Comparison of ENCODE assay signal across 10 cellular contexts in the genomic region with DNA sequence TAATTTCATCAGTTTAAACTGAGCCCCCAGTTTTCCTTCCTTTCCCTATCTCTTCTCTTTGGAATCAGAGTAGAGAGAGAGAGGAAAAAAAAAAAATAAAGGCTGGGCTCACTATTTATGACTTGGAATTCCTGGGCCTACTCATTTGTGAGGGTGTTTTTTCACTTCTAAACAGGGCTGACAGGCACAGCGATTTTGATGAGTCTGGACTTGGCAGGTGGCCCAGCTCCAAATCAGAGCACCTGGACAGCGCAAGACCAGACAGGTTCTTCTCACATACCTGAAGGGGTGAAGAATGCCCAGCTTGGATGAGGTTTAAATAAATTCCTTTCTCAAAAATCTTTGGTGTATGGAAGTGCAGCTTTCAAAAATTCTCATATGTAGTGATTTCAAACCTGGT.
DNase-seq lines count a peak whose midpoint lies in the region; ATAC-seq, FAIRE-seq and TF ChIP-seq lines count a peak whose summit lies in the region.
"Had no signal": no experiment of that assay in that cellular context is flagged by ENCODE, and none has a peak within 500 bp of the region (broad histone marks: within the 10 kb centered on the region; RNA-seq: fewer than 3 reads in every experiment).

No MANE protein-coding gene starts in this region.

- H3K79me2 ChIP-seq in keratinocyte (ENCODE audit: control insufficient read depth, insufficient read depth, low read length), result peaks cover 20% of the 10 kb centered on the region

- H3K4me2 ChIP-seq in keratinocyte (ENCODE audit: control insufficient read depth, extremely low read depth, insufficient read depth, low read depth, low read length), result peak overlapping the region; percentile 89

- dilution Hi-C loops in keratinocyte (cut with MboI; ENCODE audit: extremely low pct_ligation_motif_present, low sequenced_read_pairs), result no loop called here

- DNase-seq in LNCaP clone FGC (ENCODE audit: low read depth) (peak; percentile 55), adipocyte (ENCODE audit: low read depth) (peak; percentile 29), keratinocyte (ENCODE audit: low read depth, low spot score) (peak; percentile 97), suprapubic skin (ENCODE audit: low spot score in 2 of 2) (peak in 1 of 2 donors; percentile 75), GM13977 (ENCODE audit: low spot score) (no peak), epidermal melanocyte (ENCODE audit: insufficient read length, low spot score) (no peak)
- no peak for DNase-seq in activated CD4-positive, alpha-beta T cell treated with anti-CD3 and anti-CD28 coated beads for 48 hours

- H3K9ac ChIP-seq in adipocyte (ENCODE audit: low read length) (peak overlapping the region; percentile 46), keratinocyte (ENCODE audit: control insufficient read depth, extremely low read depth, insufficient read depth, low read length) (peak overlapping the region; percentile 80)

- H3K36me3 ChIP-seq in adipocyte (ENCODE audit: control insufficient read depth, insufficient read depth, low read length, severe bottlenecking) (no peaks in the 10 kb centered on the region), keratinocyte (ENCODE audit: control insufficient read depth in 2 of 2, extremely low read depth in 1 of 2, insufficient read depth in 2 of 2, low read length in 2 of 2) (peaks cover 0 to 6% of the 10 kb centered on the region in 2 experiments), suprapubic skin (no peaks in the 10 kb centered on the region)
- H3K36me3 ChIP-seq: HAP-1 had no signal

- no peaks in the 10 kb centered on the region for H3K36me3 Mint-ChIP-seq in activated T-helper 17 cell treated with anti-CD3 and anti-CD28 coated beads, Interleukin-2, amount 50 U/mL, for 72 hours (ENCODE audit: low read depth)

- in situ Hi-C loops in GM13977 (cut with MboI; ENCODE audit: low pct_unique_long_range_greater_than_20kb, low sequenced_read_pairs, unreplicated experiment), result no loop called here

- TF ChIP-seq CTCF in LNCaP clone FGC (IDR thresholded peaks at IDR 0.05; ENCODE audit: control insufficient read depth, extremely low read depth, insufficient read depth) (no peak), keratinocyte (optimal IDR thresholded peaks at IDR 0.05 in 1 of 3, IDR thresholded peaks at IDR 0.05 in 1 of 3, conservative IDR thresholded peaks at IDR 0.05 in 1 of 3; ENCODE audit: extremely low read depth in 1 of 3, insufficient read depth in 2 of 3, low read length in 3 of 3) (no peak), suprapubic skin (IDR thresholded peaks at IDR 0.05) (no peak), GM13977 (IDR thresholded peaks at IDR 0.05; ENCODE audit: extremely low read depth, insufficient read depth, missing control alignments) (no peak)

- 46% methylated on average over 2 of the region's 2 CpGs for WGBS in suprapubic skin

- H2AFZ ChIP-seq in keratinocyte (ENCODE audit: control insufficient read depth, low read length), result no peak overlapping the region

- H3K4me3 Mint-ChIP-seq in activated T-helper 17 cell treated with anti-CD3 and anti-CD28 coated beads, Interleukin-2, amount 50 U/mL, for 72 hours, result no peak overlapping the region

- no peak for TF ChIP-seq POLR2A in suprapubic skin (IDR thresholded peaks at IDR 0.05)

- H3K4me1 ChIP-seq in adipocyte (ENCODE audit: control insufficient read depth, insufficient read depth, low read length) (peaks cover 63% of the 10 kb centered on the region), keratinocyte (ENCODE audit: control insufficient read depth, extremely low read depth, insufficient read depth, low read length) (peaks cover 74% of the 10 kb centered on the region), suprapubic skin (peaks cover 75% of the 10 kb centered on the region)

- no peaks in the 10 kb centered on the region for H3K4me1 Mint-ChIP-seq in activated T-helper 17 cell treated with anti-CD3 and anti-CD28 coated beads, Interleukin-2, amount 50 U/mL, for 72 hours

- H3K27ac Mint-ChIP-seq in activated T-helper 17 cell treated with anti-CD3 and anti-CD28 coated beads, Interleukin-2, amount 50 U/mL, for 72 hours, result no peak overlapping the region

- peak; percentile 67 for FAIRE-seq in keratinocyte (lab: Jason Lieb, UNC)

- no peak for ATAC-seq in activated T-helper 17 cell treated with anti-CD3 and anti-CD28 coated beads, Interleukin-2, amount 50 U/mL, for 72 hours (replicated peaks)

- H3K27me3 ChIP-seq in adipocyte (replicated peaks; ENCODE audit: control insufficient read depth, insufficient read depth, low read length) (no peaks in the 10 kb centered on the region), keratinocyte (ENCODE audit: control insufficient read depth, extremely low read depth, insufficient read depth, low read length) (no peaks in the 10 kb centered on the region), suprapubic skin (no peaks in the 10 kb centered on the region)

- H3K4me3 ChIP-seq in LNCaP clone FGC (ENCODE audit: low read depth, low read length), result no peak overlapping the region
- no peak overlapping the region for H3K4me3 ChIP-seq in adipocyte (ENCODE audit: low read length)
- H3K4me3 ChIP-seq in keratinocyte (ENCODE audit: control insufficient read depth in 2 of 3, extremely low read depth in 1 of 3, insufficient read depth in 2 of 3, low read depth in 1 of 3, low read length in 3 of 3), result peak overlapping the region in 2 of 3 experiments; percentile 44 to 45
- H3K4me3 ChIP-seq in suprapubic skin, result no peak overlapping the region
- H3K4me3 ChIP-seq: HAP-1, SK-N-MC had no signal

- H3K27ac ChIP-seq in keratinocyte (ENCODE audit: control insufficient read depth, insufficient read depth, low read length) (peak overlapping the region; percentile 99), suprapubic skin (peak overlapping the region; percentile 89)
- H3K27ac ChIP-seq: SK-N-MC had no signal

- H4K20me1 ChIP-seq in keratinocyte (ENCODE audit: control insufficient read depth, extremely low read depth, insufficient read depth, low read length), result no peaks in the 10 kb centered on the region

- H3K27me3 Mint-ChIP-seq in activated T-helper 17 cell treated with anti-CD3 and anti-CD28 coated beads, Interleukin-2, amount 50 U/mL, for 72 hours, result peaks cover 14% of the 10 kb centered on the region

- H3K9me3 Mint-ChIP-seq in activated T-helper 17 cell treated with anti-CD3 and anti-CD28 coated beads, Interleukin-2, amount 50 U/mL, for 72 hours, result no peaks in the 10 kb centered on the region

- TF ChIP-seq EP300 in suprapubic skin (IDR thresholded peaks at IDR 0.05), result no peak

- H3K9me3 ChIP-seq in adipocyte (ENCODE audit: control insufficient read depth, low read length) (no peaks in the 10 kb centered on the region), keratinocyte (ENCODE audit: control insufficient read depth, low read depth, low read length) (no peaks in the 10 kb centered on the region), suprapubic skin (no peaks in the 10 kb centered on the region)
- H3K9me3 ChIP-seq: HAP-1 had no signal

- no peaks in the 10 kb centered on the region for H3K9me1 ChIP-seq in keratinocyte (ENCODE audit: control insufficient read depth, extremely low read depth, insufficient read depth, low read length)

Comparison
In these comparisons a context has a peak if more than half of its experiments do, and no peak if none do; other contexts are left out.
1. DNase-seq: peak in LNCaP clone FGC (single experiment), adipocyte (single experiment) and keratinocyte (single experiment); none in GM13977 (single experiment), epidermal melanocyte (single experiment) and activated CD4-positive, alpha-beta T cell treated with anti-CD3 and anti-CD28 coated beads for 48 hours (single experiment).
2. H3K4me3 ChIP-seq: peak in keratinocyte (2 of 3); none in LNCaP clone FGC (single experiment), adipocyte (single experiment) and suprapubic skin (single experiment).